Comparison of ENCODE assay signal across 15 cellular contexts in genomic region chr17:6523330-6523729, GRCh38. TPM values are rescaled to one million over a fixed set of nuclear protein-coding genes. Genes with fewer than 3 reads are reported as not detected.
DNase-seq lines count a peak whose midpoint lies in the region; ATAC-seq and TF ChIP-seq lines count a peak whose summit lies in the region.
"Had no signal": no experiment of that assay in that cellular context is flagged by ENCODE, and none has a peak within 500 bp of the region (broad histone marks: within the 10 kb centered on the region; RNA-seq: fewer than 3 reads in every experiment).

No MANE protein-coding gene starts in this region.

- no peaks in the 10 kb centered on the region for H3K9me3 ChIP-seq in SJSA1 (replicated peaks)
- H3K9me3 ChIP-seq in gastroesophageal sphincter, result no peaks in the 10 kb centered on the region
- H3K9me3 ChIP-seq in sigmoid colon, result no peaks in the 10 kb centered on the region
- no peaks in the 10 kb centered on the region for H3K9me3 ChIP-seq in prostate gland

- no peak overlapping the region for H3K4me3 ChIP-seq in H7 (ENCODE audit: insufficient read depth, low read depth, low read length)
- no peak overlapping the region for H3K4me3 ChIP-seq in SJSA1
- H3K4me3 ChIP-seq in gastroesophageal sphincter, result no peak overlapping the region
- H3K4me3 ChIP-seq in sigmoid colon, result no peak overlapping the region
- no peak overlapping the region for H3K4me3 ChIP-seq in prostate gland
- H3K4me3 ChIP-seq: lung had no signal

- H3K36me3 ChIP-seq in H7 (replicated peaks; ENCODE audit: control insufficient read depth, insufficient read depth, low read length) (no peaks in the 10 kb centered on the region), SJSA1 (peaks cover 3% of the 10 kb centered on the region; the same call in 1 of the 2 replicates), gastroesophageal sphincter (peaks cover 0 to 29% of the 10 kb centered on the region in 2 donors), sigmoid colon (no peaks in the 10 kb centered on the region), prostate gland (no peaks in the 10 kb centered on the region)

- intact Hi-C loops in sigmoid colon (cut with DNase I) (no loop called here), prostate gland (cut with DNase I) (no loop called here)

- H3K4me1 ChIP-seq in SJSA1 (replicated peaks), result peaks cover 23% of the 10 kb centered on the region
- peaks cover 0 to 8% (median 0%) of the 10 kb centered on the region in 3 donors for H3K4me1 ChIP-seq in gastroesophageal sphincter
- peaks cover 0 to 10% (median 3%) of the 10 kb centered on the region in 4 donors for H3K4me1 ChIP-seq in sigmoid colon
- H3K4me1 ChIP-seq in prostate gland (replicated peaks), result no peaks in the 10 kb centered on the region
- H3K4me1 ChIP-seq: parathyroid adenoma had no signal

- no peak for TF ChIP-seq POLR2A in gastroesophageal sphincter (IDR thresholded peaks at IDR 0.05)
- TF ChIP-seq POLR2A in sigmoid colon (IDR thresholded peaks at IDR 0.05), result no peak
- TF ChIP-seq POLR2A in prostate gland (IDR thresholded peaks at IDR 0.05), result no peak

- peak; percentile 61 for ATAC-seq in gastroesophageal sphincter
- ATAC-seq: stimulated activated effector memory CD8-positive, alpha-beta T cell treated with anti-CD3 and anti-CD28 coated beads, Interleukin-12 subunit alpha, Interleukin-12 subunit beta, amount 100 ng/mL, for 72 hours had no signal

- TF ChIP-seq CTCF in gastroesophageal sphincter (IDR thresholded peaks at IDR 0.05) (no peak), sigmoid colon (IDR thresholded peaks at IDR 0.05) (no peak), prostate gland (IDR thresholded peaks at IDR 0.05) (no peak)

- peak; percentile 51 for DNase-seq in H7
- peak; percentile 36 to 69 for DNase-seq in SJSA1 (ENCODE audit: low read depth in 1 of 2, low spot score in 2 of 2)
- DNase-seq in sigmoid colon, result peak; percentile 49
- DNase-seq in prostate gland (ENCODE audit: low spot score), result no peak
- no peak for DNase-seq in DMS79 (lab: John Stamatoyannopoulos, UW)
- DNase-seq in anterior cingulate cortex (lab: John Stamatoyannopoulos, UW), result no peak
- no peak for DNase-seq in activated gamma-delta T cell treated with Interleukin-2 at 50 U/mL for 16 hours
- DNase-seq: activated naive CD8-positive, alpha-beta T cell treated with anti-CD3 and anti-CD28 coated beads, Interleukin-2, amount 10 ng/mL, durations not matched to agents 7 days and 5 days; CD4-positive, alpha-beta memory T cell; KBM-7; NCI-H2029 treated with DMSO at 0.1 percent for 48 hours had no signal

- 43 to 64% methylated on average over 2 of the region's 3 CpGs for WGBS in gastroesophageal sphincter (ENCODE audit: low coverage in 1 of 2), 2 donors
- WGBS in sigmoid colon, 2 donors, result 86 to 87% methylated on average over 3 of the region's 3 CpGs
- 85% methylated on average over 3 of the region's 3 CpGs for WGBS in prostate gland

- TF ChIP-seq EP300 in gastroesophageal sphincter (IDR thresholded peaks at IDR 0.05), result no peak
- TF ChIP-seq EP300 in sigmoid colon (IDR thresholded peaks at IDR 0.05), result no peak

- H3K27ac ChIP-seq in SJSA1, result 0 out of 2 replicates have a peak overlapping the region, but pooled peaks have one; percentile 16
- H3K27ac ChIP-seq in gastroesophageal sphincter, result peak overlapping the region in 3 of 4 donors; percentile 49 to 71 (median 59)
- peak overlapping the region in 3 of 4 donors; percentile 30 to 58 (median 57) for H3K27ac ChIP-seq in sigmoid colon
- H3K27ac ChIP-seq in prostate gland, result no peak overlapping the region
- H3K27ac ChIP-seq: parathyroid adenoma had no signal

- no peaks in the 10 kb centered on the region for H3K27me3 ChIP-seq in H7 (ENCODE audit: control insufficient read depth, insufficient read depth, low read length)
- H3K27me3 ChIP-seq in SJSA1 (replicated peaks), result no peaks in the 10 kb centered on the region
- no peaks in the 10 kb centered on the region for H3K27me3 ChIP-seq in gastroesophageal sphincter
- H3K27me3 ChIP-seq in sigmoid colon, result no peaks in the 10 kb centered on the region
- no peaks in the 10 kb centered on the region for H3K27me3 ChIP-seq in prostate gland (replicated peaks; ENCODE audit: insufficient read depth)

RNA-seq across cellular contexts. Expression of gene PITPNM3, which starts 33.0 kb away (rescaled TPM):
- 0.97 and 2.8 TPM in 2 replicates for total RNA-seq in H7 (2014; rRNA removed; shearing (Covaris generic))
- 6.0 and 8.6 TPM in 2 replicates for total RNA-seq in SJSA1 (2014; rRNA removed; shearing (Covaris generic))
- total RNA-seq in gastroesophageal sphincter, result 10 to 100 TPM; 23.3 to 87.7 (median 47.8) TPM
- 10 to 100 TPM in 1 of 4 donors, 1 to 10 TPM in 3; 4.3 to 13.6 (median 8.0) TPM for total RNA-seq in sigmoid colon
- 1 to 10 TPM; 3.6 to 5.7 (median 4.6) TPM for polyA plus RNA-seq in sigmoid colon
- total RNA-seq in prostate gland, result 1 to 10 TPM; 5.3 to 7.9 TPM

Comparison
In these comparisons a context has a peak if more than half of its experiments do, and no peak if none do; other contexts are left out.
1. DNase-seq: peak in H7 (single experiment), SJSA1 (2 of 2) and sigmoid colon (single experiment); none in prostate gland (single experiment), DMS79 (single experiment), anterior cingulate cortex (0 of 58) and activated gamma-delta T cell treated with Interleukin-2 at 50 U/mL for 16 hours (single experiment).
2. H3K27ac ChIP-seq: peak in SJSA1 (single experiment), gastroesophageal sphincter (3 of 4) and sigmoid colon (3 of 4); none in prostate gland (0 of 2).